34 cellular contexts compared by ENCODE assay signal in the genomic region with DNA sequence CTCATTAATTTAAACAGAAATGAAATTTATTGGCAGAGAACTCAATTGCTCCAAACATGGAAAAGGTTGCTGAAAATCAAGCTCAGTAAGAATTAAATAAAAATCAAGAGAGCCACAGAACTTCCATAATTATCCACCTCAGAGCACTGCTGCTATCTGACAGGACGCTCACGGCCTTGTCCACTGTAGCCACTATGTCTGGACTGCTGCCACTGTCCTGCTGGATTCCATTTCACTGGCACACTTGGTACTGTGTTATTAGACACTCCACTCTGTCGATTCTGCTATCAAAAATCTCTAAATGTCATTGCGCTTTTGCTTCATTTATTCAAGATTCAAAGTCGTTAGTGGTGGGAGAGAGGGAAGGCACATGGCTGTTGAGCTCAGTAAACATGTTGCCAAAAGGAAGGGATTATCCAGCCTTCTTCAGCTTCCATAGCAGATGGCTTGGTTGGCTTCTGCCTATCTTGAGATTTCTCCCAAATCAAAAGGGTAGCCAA.
"Had no signal": no experiment of that assay in that cellular context is flagged by ENCODE, and none has a peak within 500 bp of the region (broad histone marks: within the 10 kb centered on the region; RNA-seq: fewer than 3 reads in every experiment).

No MANE protein-coding gene starts in this region.

- FAIRE-seq: colon, endometrium, pancreas had no signal

- H3K9me3 ChIP-seq: ascending aorta, esophagus squamous epithelium, pancreas, prostate gland, suprapubic skin, tibial nerve had no signal

- H3K4me2 ChIP-seq: hepatocyte had no signal

- H3K27ac ChIP-seq: ascending aorta, brain microvascular endothelial cell, epithelial cell of prostate, esophagus squamous epithelium, hepatocyte, pancreas, prostate gland, suprapubic skin, tibial nerve, WERI-Rb-1 had no signal

- H3K79me2 ChIP-seq: hepatocyte had no signal

- H3K27me3 ChIP-seq: ascending aorta, brain microvascular endothelial cell, esophagus squamous epithelium, hepatocyte, pancreas, suprapubic skin, tibial nerve had no signal

- H2AFZ ChIP-seq: hepatocyte had no signal

- H3K36me3 Mint-ChIP-seq: activated CD4-positive, alpha-beta memory T cell treated with anti-CD3 and anti-CD28 coated beads for 36 hours; activated naive CD8-positive, alpha-beta T cell treated with anti-CD3 and anti-CD28 coated beads for 36 hours; mesothelial cell of epicardium; naive B cell had no signal

- ATAC-seq: pancreas, T-helper 17 cell had no signal

- H3K4me3 ChIP-seq: ascending aorta, esophagus squamous epithelium, hepatocyte, pancreas, prostate gland, suprapubic skin, tibial nerve had no signal

- H3K27me3 Mint-ChIP-seq: activated CD4-positive, alpha-beta memory T cell treated with anti-CD3 and anti-CD28 coated beads for 36 hours; activated CD4-positive, alpha-beta T cell treated with anti-CD3 and anti-CD28 coated beads, Interleukin-2, amount 10 ng/mL, durations not matched to agents 24 days and 14 days; activated naive CD8-positive, alpha-beta T cell treated with anti-CD3 and anti-CD28 coated beads for 36 hours; naive B cell; T-helper 17 cell had no signal

- H3K4me1 Mint-ChIP-seq: activated CD4-positive, alpha-beta T cell treated with anti-CD3 and anti-CD28 coated beads, Interleukin-2, amount 10 ng/mL, durations not matched to agents 24 days and 14 days; activated naive CD8-positive, alpha-beta T cell treated with anti-CD3 and anti-CD28 coated beads for 36 hours; mesothelial cell of epicardium; naive B cell; neural crest cell; T-helper 17 cell had no signal

- DNase-seq: activated CD4-positive, alpha-beta memory T cell treated with anti-CD3 and anti-CD28 coated beads for 36 hours; activated CD4-positive, alpha-beta T cell treated with anti-CD3 and anti-CD28 coated beads, Interleukin-2, amount 10 ng/mL, durations not matched to agents 24 days and 14 days; activated CD4-positive, CD25-positive, alpha-beta regulatory T cell treated with anti-CD3 and anti-CD28 coated beads, Interleukin-2, amount 50 U/mL, for 72 hours; activated CD8-positive, alpha-beta memory T cell treated with anti-CD3 and anti-CD28 coated beads, Interleukin-2, amount 50 U/mL, for 4 hours; activated effector memory CD4-positive, alpha-beta T cell treated with anti-CD3 and anti-CD28 coated beads, Interleukin-2, amount 50 U/mL, for 16 hours; activated naive CD4-positive, alpha-beta T cell treated with anti-CD3 and anti-CD28 coated beads for 36 hours; activated naive CD8-positive, alpha-beta T cell treated with anti-CD3 and anti-CD28 coated beads for 36 hours; activated T-cell treated with anti-CD3 and anti-CD28 coated beads, Interleukin-2, amount 50 U/mL, for 1 hour; brain microvascular endothelial cell; dermis blood vessel endothelial cell; effector CD8-positive, alpha-beta T cell; esophagus squamous epithelium; islet precursor cell; left cardiac atrium; naive B cell; nucleus accumbens; pancreas; stimulated activated CD4-positive, alpha-beta T cell treated with anti-CD3 and anti-CD28 coated beads, Interleukin-15, amount 100 ng/mL, for 24 hours; stimulated activated CD4-positive, alpha-beta T cell treated with anti-CD3 and anti-CD28 coated beads, Interleukin-2, amount 100 ng/mL, for 24 hours; stimulated activated naive CD4-positive, alpha-beta T cell; T-helper 17 cell; T1000; WERI-Rb-1 had no signal

- H3K27ac Mint-ChIP-seq: activated CD4-positive, alpha-beta memory T cell treated with anti-CD3 and anti-CD28 coated beads for 36 hours; activated CD4-positive, alpha-beta T cell treated with anti-CD3 and anti-CD28 coated beads, Interleukin-2, amount 10 ng/mL, durations not matched to agents 24 days and 14 days; activated naive CD4-positive, alpha-beta T cell treated with anti-CD3 and anti-CD28 coated beads for 36 hours; activated naive CD8-positive, alpha-beta T cell treated with anti-CD3 and anti-CD28 coated beads for 36 hours; activated T-helper 1 cell treated with anti-CD3 and anti-CD28 coated beads, Interleukin-12 subunit alpha, Interleukin-12 subunit beta, Interleukin-2, Interleukin-4 antibody, amounts not matched to agents 30 ng/mL and 10 ng/mL and 1 ng/mL, durations not matched to agents 14 hours and 24 hours and 36 hours; mesothelial cell of epicardium; naive B cell; T-helper 17 cell had no signal

- H3K36me3 ChIP-seq: ascending aorta, brain microvascular endothelial cell, esophagus squamous epithelium, pancreas, prostate gland, suprapubic skin, tibial nerve, WERI-Rb-1 had no signal

- H3K4me1 ChIP-seq: ascending aorta, esophagus squamous epithelium, prostate gland, suprapubic skin, tibial nerve had no signal

- H3K4me3 Mint-ChIP-seq: activated CD4-positive, alpha-beta memory T cell treated with anti-CD3 and anti-CD28 coated beads for 36 hours; activated CD4-positive, alpha-beta T cell treated with anti-CD3 and anti-CD28 coated beads, Interleukin-2, amount 10 ng/mL, durations not matched to agents 24 days and 14 days; activated naive CD4-positive, alpha-beta T cell treated with anti-CD3 and anti-CD28 coated beads for 36 hours; activated naive CD8-positive, alpha-beta T cell treated with anti-CD3 and anti-CD28 coated beads for 36 hours; activated T-helper 1 cell treated with anti-CD3 and anti-CD28 coated beads, Interleukin-12 subunit alpha, Interleukin-12 subunit beta, Interleukin-2, Interleukin-4 antibody, amounts not matched to agents 30 ng/mL and 10 ng/mL and 1 ng/mL, durations not matched to agents 14 hours and 24 hours and 36 hours; mesothelial cell of epicardium; naive B cell; neural crest cell; T-helper 17 cell had no signal

- H3K9me3 Mint-ChIP-seq: activated CD4-positive, alpha-beta memory T cell treated with anti-CD3 and anti-CD28 coated beads for 36 hours; activated CD4-positive, alpha-beta T cell treated with anti-CD3 and anti-CD28 coated beads, Interleukin-2, amount 10 ng/mL, durations not matched to agents 24 days and 14 days; mesothelial cell of epicardium; neural crest cell had no signal
